Comparison of ENCODE assay signal across 16 cellular contexts in the genomic region with DNA sequence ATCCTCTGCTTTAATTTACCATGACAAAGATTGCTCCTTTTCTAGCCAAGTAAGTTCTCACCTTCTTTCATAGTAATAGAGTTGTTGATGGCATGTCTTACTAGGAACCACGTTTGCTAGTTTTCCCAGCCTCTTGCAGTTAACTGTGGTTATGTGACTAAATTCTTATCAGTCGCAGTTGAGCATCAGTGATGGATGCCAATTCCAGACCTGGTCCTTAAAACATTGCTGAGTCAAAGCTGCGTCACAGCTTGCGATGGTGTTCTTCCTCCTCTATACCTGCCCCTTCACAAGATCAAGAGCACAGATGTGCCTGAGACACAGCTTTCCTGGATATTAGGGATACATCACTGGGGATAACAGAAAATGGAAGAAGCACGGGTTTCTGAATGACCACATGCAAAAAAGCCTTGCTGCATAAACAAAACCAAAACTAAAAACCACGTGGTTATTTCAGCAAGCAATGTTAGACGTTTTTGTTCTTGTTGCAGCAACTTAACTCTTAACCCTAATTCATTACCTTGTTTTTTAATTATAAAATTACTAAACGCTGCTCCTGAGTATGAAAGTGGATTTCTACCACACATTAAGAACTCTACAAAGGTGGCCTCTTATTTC.
DNase-seq lines count a peak whose midpoint lies in the region; ATAC-seq and TF ChIP-seq lines count a peak whose summit lies in the region.
"Had no signal": no experiment of that assay in that cellular context is flagged by ENCODE, and none has a peak within 500 bp of the region (broad histone marks: within the 10 kb centered on the region; RNA-seq: fewer than 3 reads in every experiment).

No MANE protein-coding gene starts in this region.

- no peak for TF ChIP-seq EP300 in transverse colon (IDR thresholded peaks at IDR 0.05; ENCODE audit: low read depth)

- no peak overlapping the region for H3K9ac ChIP-seq in fibroblast of lung (ENCODE audit: insufficient read depth, low read length)

- ATAC-seq in CD4-positive, alpha-beta T cell (ENCODE audit: poor library complexity), result no peak
- ATAC-seq in GM21390 (IDR thresholded peaks at IDR 0.05; ENCODE audit: unreplicated experiment), result peak; percentile 45
- ATAC-seq in GM21529 (IDR thresholded peaks at IDR 0.05; ENCODE audit: unreplicated experiment), result no peak
- ATAC-seq in GM21723 (IDR thresholded peaks at IDR 0.05; ENCODE audit: unreplicated experiment), result no peak
- ATAC-seq in HG03378 (IDR thresholded peaks at IDR 0.05; ENCODE audit: unreplicated experiment), result no peak
- ATAC-seq: activated naive CD4-positive, alpha-beta T cell treated with anti-CD3 and anti-CD28 coated beads, Interleukin-2, amount 50 U/mL, for 72 hours; esophagus mucosa; heart right ventricle; left lung; right lobe of liver had no signal

- H3K36me3 ChIP-seq in fibroblast of lung (ENCODE audit: control insufficient read depth, insufficient read depth, low read length) (no peaks in the 10 kb centered on the region), transverse colon (no peaks in the 10 kb centered on the region)
- H3K36me3 ChIP-seq: heart right ventricle, left lung, right lobe of liver had no signal

- no peak for TF ChIP-seq CTCF in CD4-positive, alpha-beta T cell (IDR thresholded peaks at IDR 0.05)
- TF ChIP-seq CTCF in fibroblast of lung (conservative IDR thresholded peaks at IDR 0.05 in 1 of 2, IDR thresholded peaks at IDR 0.05 in 1 of 2; ENCODE audit: low read depth in 1 of 2, low read length in 2 of 2) (no peak), transverse colon (IDR thresholded peaks at IDR 0.05) (no peak)

- no peak overlapping the region for H3K27ac Mint-ChIP-seq in CD4-positive, alpha-beta T cell
- H3K27ac Mint-ChIP-seq: activated CD4-positive, alpha-beta memory T cell treated with anti-CD3 and anti-CD28 coated beads, Interleukin-2, amount 10 ng/mL, durations not matched to agents 7 days and 5 days; activated naive CD4-positive, alpha-beta T cell treated with anti-CD3 and anti-CD28 coated beads, Interleukin-2, amount 50 U/mL, for 72 hours; CD4-positive, alpha-beta memory T cell; nephron progenitor cell had no signal

- 33 to 49% methylated on average over 6 to 8 of the region's 8 CpGs for WGBS in transverse colon (ENCODE audit: low coverage in 1 of 2), 2 donors

- H3K4me2 ChIP-seq in fibroblast of lung (ENCODE audit: extremely low read depth, insufficient read depth, low read length), result no peak overlapping the region

- H3K4me3 ChIP-seq in fibroblast of lung (replicated peaks in 1 of 4; ENCODE audit: control extremely low read depth in 1 of 4, insufficient read depth in 1 of 4, low read depth in 3 of 4, low read length in 4 of 4), result peak overlapping the region in 1 of 4 experiments; percentile 22
- no peak overlapping the region for H3K4me3 ChIP-seq in transverse colon
- H3K4me3 ChIP-seq: right lobe of liver had no signal

- CTCF ChIA-PET in CD4-positive, alpha-beta T cell (lab: Charles Lee), result no interaction called here

- POLR2A ChIA-PET in CD4-positive, alpha-beta T cell (lab: Charles Lee), result no interaction called here

- peak overlapping the region; percentile 49 for H3K4me3 Mint-ChIP-seq in CD4-positive, alpha-beta T cell
- H3K4me3 Mint-ChIP-seq: activated CD4-positive, alpha-beta memory T cell treated with anti-CD3 and anti-CD28 coated beads, Interleukin-2, amount 10 ng/mL, durations not matched to agents 7 days and 5 days; nephron progenitor cell had no signal

- intact Hi-C loops in CD4-positive, alpha-beta T cell (cut with DNase I, micrococcal nuclease), result no loop called here
- intact Hi-C loops in transverse colon (cut with DNase I; ENCODE audit: low total_unique reads), result no loop called here

- H3K79me2 ChIP-seq in fibroblast of lung (ENCODE audit: control insufficient read depth, insufficient read depth, low read length), result no peaks in the 10 kb centered on the region

- H3K36me3 Mint-ChIP-seq in CD4-positive, alpha-beta T cell (ENCODE audit: low read depth), result no peaks in the 10 kb centered on the region
- H3K36me3 Mint-ChIP-seq: activated naive CD4-positive, alpha-beta T cell treated with anti-CD3 and anti-CD28 coated beads, Interleukin-2, amount 50 U/mL, for 72 hours; CD4-positive, alpha-beta memory T cell had no signal

- no peaks in the 10 kb centered on the region for H4K20me1 ChIP-seq in fibroblast of lung (ENCODE audit: control insufficient read depth, extremely low read depth, insufficient read depth, low read length)

- no peaks in the 10 kb centered on the region for H3K4me1 Mint-ChIP-seq in CD4-positive, alpha-beta T cell (ENCODE audit: low read depth)
- H3K4me1 Mint-ChIP-seq: activated CD4-positive, alpha-beta memory T cell treated with anti-CD3 and anti-CD28 coated beads, Interleukin-2, amount 10 ng/mL, durations not matched to agents 7 days and 5 days; nephron progenitor cell had no signal

- DNase-seq in CD4-positive, alpha-beta T cell, result no peak
- DNase-seq in RKO (ENCODE audit: low spot score), result peak; percentile 19
- DNase-seq in fibroblast of lung (ENCODE audit: low read depth in 2 of 2), result peak; percentile 9 to 53
- DNase-seq in transverse colon, result no peak
- DNase-seq: activated CD4-positive, alpha-beta memory T cell treated with anti-CD3 and anti-CD28 coated beads, Interleukin-2, amount 10 ng/mL, durations not matched to agents 7 days and 5 days; CD4-positive, alpha-beta memory T cell; heart right ventricle; left lung; nephron progenitor cell; right lobe of liver had no signal

- H3K27ac ChIP-seq in CD4-positive, alpha-beta T cell (ENCODE audit: low read depth, low read length), result no peak overlapping the region
- H3K27ac ChIP-seq in fibroblast of lung (ENCODE audit: insufficient read depth, low read length) (no peak overlapping the region), transverse colon (no peak overlapping the region)
- H3K27ac ChIP-seq: heart right ventricle, left lung, right lobe of liver had no signal

- in situ Hi-C loops in transverse colon (cut with MboI; ENCODE audit: low pct_ligation_motif_present in 1 of 4, low pct_unique_long_range_greater_than_20kb in 1 of 4, low sequenced_read_pairs in 3 of 4), result no loop called here

- no peaks in the 10 kb centered on the region for H3K4me1 ChIP-seq in fibroblast of lung (ENCODE audit: control insufficient read depth, extremely low read depth, insufficient read depth, low read length)
- no peaks in the 10 kb centered on the region for H3K4me1 ChIP-seq in transverse colon
- H3K4me1 ChIP-seq: heart right ventricle, left lung, right lobe of liver had no signal

- no peaks in the 10 kb centered on the region for H3K27me3 ChIP-seq in CD4-positive, alpha-beta T cell (ENCODE audit: control insufficient read depth, insufficient read depth, low read length)
- H3K27me3 ChIP-seq in fibroblast of lung (ENCODE audit: control insufficient read depth, insufficient read depth, low read length), result no peaks in the 10 kb centered on the region
- H3K27me3 ChIP-seq in transverse colon, result no peaks in the 10 kb centered on the region
- H3K27me3 ChIP-seq: heart right ventricle, left lung, right lobe of liver had no signal

- no peaks in the 10 kb centered on the region for H3K9me3 Mint-ChIP-seq in CD4-positive, alpha-beta T cell
- H3K9me3 Mint-ChIP-seq: activated CD4-positive, alpha-beta memory T cell treated with anti-CD3 and anti-CD28 coated beads, Interleukin-2, amount 10 ng/mL, durations not matched to agents 7 days and 5 days; nephron progenitor cell had no signal

- TF ChIP-seq POLR2A in transverse colon (IDR thresholded peaks at IDR 0.05), result no peak

- no peak overlapping the region for H2AFZ ChIP-seq in fibroblast of lung (ENCODE audit: low read length)

- no peaks in the 10 kb centered on the region for H3K9me3 ChIP-seq in CD4-positive, alpha-beta T cell (ENCODE audit: control insufficient read depth, low read length)
- H3K9me3 ChIP-seq in fibroblast of lung (ENCODE audit: control insufficient read depth, insufficient read depth, low read depth, low read length) (no peaks in the 10 kb centered on the region), transverse colon (no peaks in the 10 kb centered on the region)
- H3K9me3 ChIP-seq: heart right ventricle, left lung, right lobe of liver had no signal

- H3K27me3 Mint-ChIP-seq in CD4-positive, alpha-beta T cell, result no peaks in the 10 kb centered on the region
- H3K27me3 Mint-ChIP-seq: activated CD4-positive, alpha-beta memory T cell treated with anti-CD3 and anti-CD28 coated beads, Interleukin-2, amount 10 ng/mL, durations not matched to agents 7 days and 5 days; CD4-positive, alpha-beta memory T cell had no signal

Comparison
In these comparisons a context has a peak if more than half of its experiments do, and no peak if none do; other contexts are left out.
1. DNase-seq: peak in RKO (single experiment) and fibroblast of lung (2 of 2); none in CD4-positive, alpha-beta T cell (0 of 10) and transverse colon (single experiment).